Comparison of ENCODE assay signal across 18 cellular contexts in the genomic region with DNA sequence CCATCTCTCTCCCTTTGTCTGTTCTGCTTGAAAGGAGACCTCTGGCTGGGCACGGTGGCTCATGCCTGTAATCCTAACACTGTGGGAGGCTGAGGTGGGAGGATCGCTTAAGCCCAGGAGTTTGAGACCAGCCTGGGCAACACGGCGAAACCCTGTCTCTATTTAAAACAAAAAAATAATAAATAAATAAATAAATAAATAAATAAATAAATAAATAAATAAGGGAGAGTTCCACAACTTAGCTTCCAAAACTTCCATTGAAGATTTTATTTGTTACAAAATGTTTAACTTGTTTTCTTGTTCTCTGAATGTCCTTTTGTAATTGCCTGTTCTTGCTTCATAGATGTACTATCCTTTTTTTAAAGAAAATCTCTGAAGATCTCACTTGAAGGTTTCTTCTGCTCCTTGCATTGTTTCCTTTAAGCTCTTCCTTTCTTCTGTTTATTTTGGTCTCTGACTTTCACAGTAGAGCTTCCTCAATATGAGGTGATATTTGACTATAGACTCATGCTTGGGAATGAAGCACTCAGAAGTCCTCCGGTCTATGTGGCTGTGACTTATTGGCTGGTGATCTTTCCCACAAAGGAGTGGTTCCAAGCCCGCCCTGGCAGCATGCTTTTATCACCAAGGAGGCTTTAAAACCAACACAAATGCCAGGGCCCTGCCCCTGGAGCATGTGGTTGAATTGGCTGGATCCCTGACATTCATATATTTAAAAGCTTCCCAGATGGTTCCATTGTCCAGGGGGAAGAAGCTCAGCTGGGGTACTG. TPM values are rescaled to one million over a fixed set of nuclear protein-coding genes. Genes with fewer than 3 reads are reported as not detected.
DNase-seq lines count a peak whose midpoint lies in the region; ATAC-seq, FAIRE-seq and TF ChIP-seq lines count a peak whose summit lies in the region.
"Had no signal": no experiment of that assay in that cellular context is flagged by ENCODE, and none has a peak within 500 bp of the region (broad histone marks: within the 10 kb centered on the region; RNA-seq: fewer than 3 reads in every experiment).

No MANE protein-coding gene starts in this region.

- no peaks in the 10 kb centered on the region for H3K9me3 ChIP-seq in A549

- POLR2A ChIA-PET in A549 (lab: Yijun Ruan, JAX) = no interaction called here

- DNase-seq in A549 (ENCODE audit: low read depth in 1 of 2, low spot score in 1 of 2) (no peak), Daoy (ENCODE audit: low read depth) (peak; percentile 4), SW480 (ENCODE audit: low spot score) (peak; percentile 52), myocyte (ENCODE audit: low read depth) (peak; percentile 94), cardiac septum (ENCODE audit: low spot score) (no peak), sciatic nerve (ENCODE audit: low spot score) (no peak)
- DNase-seq: CD8-positive, alpha-beta T cell; COR-L47; DMS153; DMS79 treated with DMSO at 0.1 percent for 48 hours; GF-D8 had no signal

- TF ChIP-seq POLR2A in A549 (IDR thresholded peaks at IDR 0.05; ENCODE audit: low read length) = no peak

- no peak overlapping the region for H3K27ac ChIP-seq in A549
- H3K27ac ChIP-seq: HL-60 had no signal

- no peak overlapping the region for H3K4me2 ChIP-seq in A549

- CTCF ChIA-PET in A549 (lab: Yijun Ruan, JAX) = interaction anchor here (0.7 to 1.4 kb wide), 3 partner anchors 15 to 178 kb away, joined by 3 read pairs; no protein-coding TSS in a partner anchor

- no peak for TF ChIP-seq RAD21 in A549 (conservative IDR thresholded peaks at IDR 0.05 in 1 of 2, IDR thresholded peaks at IDR 0.05 in 1 of 2)

- no peak for TF ChIP-seq CTCF in A549 (IDR thresholded peaks at IDR 0.05)

- 24% methylated on average over 6 of the region's 6 CpGs for WGBS in A549 (ENCODE audit: missing lambda C conversion rate)

- ATAC-seq in A549 (no peak), GM21576 (IDR thresholded peaks at IDR 0.05; ENCODE audit: unreplicated experiment) (no peak), sciatic nerve (no peak)
- ATAC-seq: CD8-positive, alpha-beta T cell; HCT116 had no signal

- intact Hi-C loops in cardiac septum (cut with DNase I) = no loop called here
- intact Hi-C loops in sciatic nerve (cut with DNase I) = no loop called here

- no peaks in the 10 kb centered on the region for H3K4me1 ChIP-seq in A549

- H3K4me3 ChIP-seq in A549 = no peak overlapping the region

- TF ChIP-seq EP300 in A549 (IDR thresholded peaks at IDR 0.05) = no peak

- no peak for FAIRE-seq in A549 (lab: Jason Lieb, UNC)
- FAIRE-seq: D721Med, GM19239 had no signal

TF ChIP-seq in A549, 52 proteins besides CTCF, POLR2A, EP300 and RAD21:
- TF ChIP-seq, protein P1, sequence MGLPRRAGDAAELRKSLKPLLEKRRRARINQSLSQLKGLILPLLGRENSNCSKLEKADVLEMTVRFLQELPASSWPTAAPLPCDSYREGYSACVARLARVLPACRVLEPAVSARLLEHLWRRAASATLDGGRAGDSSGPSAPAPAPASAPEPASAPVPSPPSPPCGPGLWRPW (IDR thresholded peaks at IDR 0.05) = no peak
- TF ChIP-seq ZC3H11A (IDR thresholded peaks at IDR 0.05) = peak; percentile 80
- TF ChIP-seq TP53 (CRISPR knock-in tag; IDR thresholded peaks at IDR 0.05) = no peak
- TF ChIP-seq KDM1A (IDR thresholded peaks at IDR 0.05; ENCODE audit: low read depth) = no peak
- no peak for TF ChIP-seq CBX2 (IDR thresholded peaks at IDR 0.05; ENCODE audit: borderline replicate concordance, low read depth)
- no peak for TF ChIP-seq MYC (IDR thresholded peaks at IDR 0.05; ENCODE audit: borderline replicate concordance, low read length)

RNA-seq across cellular contexts. Expression of a gene that starts 18.1 kb away (rescaled TPM):
- polyA plus RNA-seq in A549 (2011; rRNA removed) = 0.05 TPM in 1 of 2 replicates, not detected in the other
- 0.03 TPM in 2 replicates for polyA plus RNA-seq in A549 (2012; cell fraction: cytosol; rRNA removed)
- polyA plus RNA-seq in A549 (2012; cell fraction: nucleus; rRNA removed) = not detected in 2 replicates
- not detected in 3 replicates for polyA plus RNA-seq in A549 (2017; fragmentation: RNase III; extraction: RNeasy Plus Mini Kit Qiagen cat#74134 plus additional on column Dnase treatment)
- polyA minus RNA-seq in A549 (2011; rRNA and poly(A)+ RNA removed) = not detected in 2 replicates
- total RNA-seq in Daoy (2014; rRNA removed; shearing (Covaris generic)) = 4.5 and 8.0 TPM in 2 replicates
- 121 and 170 TPM in 2 replicates for total RNA-seq in myocyte
- 4.1 TPM for polyA plus RNA-seq in myocyte (2012)
- total RNA-seq in cardiac septum = 0.43 TPM
- total RNA-seq in sciatic nerve = 3.8 TPM
- total RNA-seq: CD8-positive, alpha-beta T cell; H4 had no signal
- polyA plus RNA-seq: CD14-positive monocyte had no signal

Comparison
In these comparisons a context has a peak if more than half of its experiments do, and no peak if none do; other contexts are left out.
1. DNase-seq: peak in Daoy (single experiment), SW480 (single experiment) and myocyte (single experiment); none in A549 (0 of 2), cardiac septum (single experiment) and sciatic nerve (single experiment).
2. RNA of a gene that starts 18.1 kb away (total RNA-seq): 121 to 170 TPM in myocyte; 4.5 to 8.0 TPM in Daoy, 3.8 TPM in sciatic nerve (single experiment) and 0.43 TPM in cardiac septum (single experiment); every median in the first group is over 10 times any median in the second.